14 cellular contexts compared by ENCODE assay signal in genomic region chrX:103656623-103657022, GRCh38. TPM values are rescaled to one million over a fixed set of nuclear protein-coding genes. Genes with fewer than 3 reads are reported as not detected.
DNase-seq lines count a peak whose midpoint lies in the region; TF ChIP-seq lines count a peak whose summit lies in the region.
"Had no signal": no experiment of that assay in that cellular context is flagged by ENCODE, and none has a peak within 500 bp of the region (broad histone marks: within the 10 kb centered on the region; RNA-seq: fewer than 3 reads in every experiment).

No MANE protein-coding gene starts in this region.

- peak; percentile 79 for DNase-seq in A172 (ENCODE audit: low spot score)
- DNase-seq in HFFc6, result peak; percentile 92
- DNase-seq in T1000 (lab: John Stamatoyannopoulos, UW), result peak; percentile 55
- peak; percentile 12 for DNase-seq in glomerular endothelial cell (ENCODE audit: extremely low read depth, low read depth, low spot score)
- DNase-seq in NOMO-1 (lab: John Stamatoyannopoulos, UW; ENCODE audit: unreplicated experiment in 2 of 2), result no peak
- no peak for DNase-seq in NCI-H524 (lab: John Stamatoyannopoulos, UW)
- no peak for DNase-seq in activated CD4-positive, alpha-beta T cell treated with anti-CD3 and anti-CD28 coated beads, Interleukin-2, amount 50 U/mL, for 48 hours
- DNase-seq in NCI-H82 treated with DMSO at 0.1 percent for 48 hours (lab: John Stamatoyannopoulos, UW; ENCODE audit: unreplicated experiment), result no peak
- DNase-seq: activated CD4-positive, CD25-positive, alpha-beta regulatory T cell treated with anti-CD3 and anti-CD28 coated beads, Interleukin-2, amount 50 U/mL, for 72 hours; activated T-cell treated with anti-CD3 and anti-CD28 coated beads, Interleukin-2, amount 50 U/mL, for 72 hours; SIG-M5 had no signal

- H3K36me3 Mint-ChIP-seq in HFFc6 (ENCODE audit: low read depth), result peaks cover 4% of the 10 kb centered on the region; the same call in 1 of the 2 replicates

- peak overlapping the region; percentile 36; the same call in 1 of the 2 replicates for H3K4me3 Mint-ChIP-seq in HFFc6
- H3K4me3 Mint-ChIP-seq: activated T-cell treated with anti-CD3 and anti-CD28 coated beads, Interleukin-2, amount 50 U/mL, for 72 hours had no signal

- peaks cover 11% of the 10 kb centered on the region; the same call in 1 of the 2 replicates for H3K9me3 Mint-ChIP-seq in HFFc6

- TF ChIP-seq CTCF in HFFc6 (IDR thresholded peaks at IDR 0.05), result no peak

- peak overlapping the region; percentile 97 for H3K27ac Mint-ChIP-seq in HFFc6
- H3K27ac Mint-ChIP-seq: activated T-cell treated with anti-CD3 and anti-CD28 coated beads, Interleukin-2, amount 50 U/mL, for 72 hours had no signal

- no peaks in the 10 kb centered on the region for H3K27me3 Mint-ChIP-seq in HFFc6 (ENCODE audit: insufficient read depth)

- peaks cover 54% of the 10 kb centered on the region for H3K4me1 Mint-ChIP-seq in HFFc6 (ENCODE audit: low read depth)

RNA-seq across cellular contexts. Expression of gene TCEAL1, which starts 27.8 kb away (rescaled TPM):
- total RNA-seq in A172 (2014; rRNA removed; shearing (Covaris generic)), result 26.3 and 43.2 TPM in 2 replicates
- 10 to 100 TPM; 33.4 to 36.8 (median 35.9) TPM for total RNA-seq in HFFc6 (2021; fragmentation: NEBNext Ultra II Directional; extraction: Animal tissue kit (Norgen Biotek cat#: 25700))
- 16.7 and 21.2 TPM in 2 replicates for total RNA-seq in glomerular endothelial cell

RNA-seq across cellular contexts. Expression of gene MORF4L2, which starts 29.9 kb away (rescaled TPM):
- 347 and 427 TPM in 2 replicates for total RNA-seq in A172 (2014; rRNA removed; shearing (Covaris generic))
- 100 to 1,000 TPM; 529 to 650 (median 569) TPM for total RNA-seq in HFFc6 (2021; fragmentation: NEBNext Ultra II Directional; extraction: Animal tissue kit (Norgen Biotek cat#: 25700))
- total RNA-seq in glomerular endothelial cell, result 296 and 405 TPM in 2 replicates

RNA-seq across cellular contexts. Expression of gene TCEAL3, which starts 48.9 kb away (rescaled TPM):
- total RNA-seq in A172 (2014; rRNA removed; shearing (Covaris generic)), result 15.7 and 16.9 TPM in 2 replicates
- total RNA-seq in HFFc6 (2021; fragmentation: NEBNext Ultra II Directional; extraction: Animal tissue kit (Norgen Biotek cat#: 25700)), result 10 to 100 TPM; 54.3 to 75.5 (median 62.7) TPM
- total RNA-seq in glomerular endothelial cell, result 17.3 and 19.0 TPM in 2 replicates

RNA-seq across cellular contexts. Expression of gene TMEM31, which starts 54.1 kb away (rescaled TPM):
- not detected in 2 replicates for total RNA-seq in A172 (2014; rRNA removed; shearing (Covaris generic))
- total RNA-seq in HFFc6 (2021; fragmentation: NEBNext Ultra II Directional; extraction: Animal tissue kit (Norgen Biotek cat#: 25700)), result not detected
- not detected in 2 replicates for total RNA-seq in glomerular endothelial cell
- total RNA-seq: A673, cardiac muscle cell, skeletal muscle tissue had no signal

Comparison
In these comparisons a context has a peak if more than half of its experiments do, and no peak if none do; other contexts are left out.
1. DNase-seq: peak in A172 (single experiment), HFFc6 (single experiment), T1000 (single experiment) and glomerular endothelial cell (single experiment); none in NOMO-1 (0 of 2), NCI-H524 (0 of 2), activated CD4-positive, alpha-beta T cell treated with anti-CD3 and anti-CD28 coated beads, Interleukin-2, amount 50 U/mL, for 48 hours (0 of 2) and NCI-H82 treated with DMSO at 0.1 percent for 48 hours (single experiment).